In genomic region chr7:27739301-27739913, GRCh38 we compare ENCODE assay signal across 7 cellular contexts. TPM values are rescaled to one million over a fixed set of nuclear protein-coding genes. Genes with fewer than 3 reads are reported as not detected.
DNase-seq lines count a peak whose midpoint lies in the region; ATAC-seq lines count a peak whose summit lies in the region.

No MANE protein-coding gene starts in this region.

- intact Hi-C loops in activated CD4-positive, alpha-beta memory T cell treated with anti-CD3 and anti-CD28 coated beads for 36 hours (cut with micrococcal nuclease) = no loop called here
- intact Hi-C loops in Right ventricle myocardium superior (cut with DNase I) (loop anchor here (10.0 kb wide), 1 partner anchor 75 kb away; the partner anchor contains the start of gene HIBADH), sciatic nerve (cut with DNase I) (no loop called here)

- CTCF ChIA-PET in activated CD4-positive, alpha-beta memory T cell treated with anti-CD3 and anti-CD28 coated beads for 36 hours (lab: Charles Lee) = no interaction called here

- peaks cover 33% of the 10 kb centered on the region for H3K4me1 Mint-ChIP-seq in activated CD4-positive, alpha-beta memory T cell treated with anti-CD3 and anti-CD28 coated beads for 36 hours (ENCODE audit: low read depth)

- H3K36me3 Mint-ChIP-seq in activated CD4-positive, alpha-beta memory T cell treated with anti-CD3 and anti-CD28 coated beads for 36 hours = peaks cover 6% of the 10 kb centered on the region

- no peaks in the 10 kb centered on the region for H3K27me3 Mint-ChIP-seq in activated CD4-positive, alpha-beta memory T cell treated with anti-CD3 and anti-CD28 coated beads for 36 hours

- peak overlapping the region; percentile 85 for H3K4me3 ChIP-seq in GM08714 (ENCODE audit: low read length)

- ATAC-seq in GM21447 (IDR thresholded peaks at IDR 0.05; ENCODE audit: unreplicated experiment) (peak; percentile 25), Right ventricle myocardium superior (ENCODE audit: poor library complexity) (peak; percentile 58), sciatic nerve (peak; percentile 66)

- peak; percentile 82 for DNase-seq in HS-5 (ENCODE audit: low read depth)
- no peak for DNase-seq in activated CD4-positive, alpha-beta memory T cell treated with anti-CD3 and anti-CD28 coated beads for 36 hours
- DNase-seq in Right ventricle myocardium superior = no peak
- DNase-seq in sciatic nerve (ENCODE audit: low spot score) = no peak
- DNase-seq in glomerular visceral epithelial cell (ENCODE audit: extremely low spot score) = no peak

- H3K4me3 Mint-ChIP-seq in activated CD4-positive, alpha-beta memory T cell treated with anti-CD3 and anti-CD28 coated beads for 36 hours = peak overlapping the region; percentile 87

- no peaks in the 10 kb centered on the region for H3K9me3 Mint-ChIP-seq in activated CD4-positive, alpha-beta memory T cell treated with anti-CD3 and anti-CD28 coated beads for 36 hours

- H3K27ac Mint-ChIP-seq in activated CD4-positive, alpha-beta memory T cell treated with anti-CD3 and anti-CD28 coated beads for 36 hours = peak overlapping the region; percentile 99

- POLR2A ChIA-PET in activated CD4-positive, alpha-beta memory T cell treated with anti-CD3 and anti-CD28 coated beads for 36 hours (lab: Charles Lee) = interaction anchor here (1.5 to 2.4 kb wide), 2 partner anchors 43 to 77 kb away, joined by 5 to 29 read pairs; partner anchors contain the start of gene HIBADH

RNA-seq across cellular contexts. Expression of gene TAX1BP1, which starts 0.6 kb away (rescaled TPM):
- 100 to 1,000 TPM; 104 to 105 TPM for total RNA-seq in activated CD4-positive, alpha-beta memory T cell treated with anti-CD3 and anti-CD28 coated beads for 36 hours
- total RNA-seq in Right ventricle myocardium superior (158 TPM), sciatic nerve (94.8 TPM)
